In genomic region chr18:58785171-58785805, GRCh38 we compare ENCODE assay signal across 9 cellular contexts.
A peak's percentile ranks its signal among the peaks of the same experiment; 100 is the strongest.
DNase-seq lines count a peak whose midpoint lies in the region; ATAC-seq, FAIRE-seq and TF ChIP-seq lines count a peak whose summit lies in the region.
"Had no signal": no experiment of that assay in that cellular context is flagged by ENCODE, and none has a peak within 500 bp of the region (broad histone marks: within the 10 kb centered on the region; RNA-seq: fewer than 3 reads in every experiment).

No MANE protein-coding gene starts in this region.

- H3K4me1 ChIP-seq in duodenal mucosa (ENCODE audit: control insufficient read depth in 1 of 2, insufficient read depth in 2 of 2, low read length in 2 of 2) (peaks cover 5 to 14% of the 10 kb centered on the region in 2 donors), sigmoid colon (peaks cover 0 to 18% (median 16%) of the 10 kb centered on the region in 4 donors)

- H3K9me3 ChIP-seq in duodenal mucosa (ENCODE audit: control insufficient read depth in 1 of 2, low read length in 2 of 2) (no peaks in the 10 kb centered on the region), sigmoid colon (no peaks in the 10 kb centered on the region)

- H3K4me3 ChIP-seq in duodenal mucosa (ENCODE audit: low read depth in 1 of 2, low read length in 2 of 2) (no peak overlapping the region), sigmoid colon (no peak overlapping the region)

- H3K27me3 ChIP-seq in duodenal mucosa (ENCODE audit: control insufficient read depth in 1 of 2, insufficient read depth in 2 of 2, low read length in 2 of 2) (no peaks in the 10 kb centered on the region), sigmoid colon (no peaks in the 10 kb centered on the region)

- TF ChIP-seq EP300 in sigmoid colon (IDR thresholded peaks at IDR 0.05), result no peak

- H3K36me3 ChIP-seq in duodenal mucosa (ENCODE audit: control insufficient read depth in 1 of 2, insufficient read depth in 2 of 2, low read length in 2 of 2), result no peaks in the 10 kb centered on the region
- no peaks in the 10 kb centered on the region for H3K36me3 ChIP-seq in sigmoid colon

- intact Hi-C loops in sigmoid colon (cut with DNase I), result loop anchor here (10.0 kb wide), 1 partner anchor 180 kb away; no protein-coding TSS in a partner anchor

- WGBS in sigmoid colon, 2 donors, result 35 to 63% methylated on average over 13 of the region's 13 CpGs

- no peak for FAIRE-seq in frontal cortex (lab: Jason Lieb, UNC)
- FAIRE-seq: GM18507 had no signal

- TF ChIP-seq CTCF in omental fat pad (IDR thresholded peaks at IDR 0.05) (no peak), sigmoid colon (IDR thresholded peaks at IDR 0.05) (peak in 1 of 4 experiments; percentile 7)

- H3K27ac ChIP-seq in duodenal mucosa (ENCODE audit: low read depth, low read length), result peak overlapping the region; percentile 14
- peak overlapping the region in 1 of 4 donors; percentile 45 for H3K27ac ChIP-seq in sigmoid colon

- no peak for TF ChIP-seq POLR2A in sigmoid colon (IDR thresholded peaks at IDR 0.05)

- peak; percentile 39 for DNase-seq in COLO668 (lab: John Stamatoyannopoulos, UW; ENCODE audit: unreplicated experiment)
- DNase-seq in M059J (ENCODE audit: low read depth), result peak; percentile 99
- no peak for DNase-seq in omental fat pad (ENCODE audit: low spot score)
- DNase-seq in frontal cortex (ENCODE audit: low spot score in 2 of 2), result no peak
- DNase-seq in sigmoid colon, result no peak
- DNase-seq in superior temporal gyrus (ENCODE audit: extremely low spot score), result no peak
- no peak for DNase-seq in left lobe of liver (ENCODE audit: low spot score)

- no peak overlapping the region for H3K9ac ChIP-seq in duodenal mucosa (ENCODE audit: low read depth in 1 of 2, low read length in 2 of 2)

- peak; percentile 60 for ATAC-seq in omental fat pad (ENCODE audit: low FRiP score)
- no peak for ATAC-seq in left lobe of liver

Comparison
In these comparisons a context has a peak if more than half of its experiments do, and no peak if none do; other contexts are left out.
1. DNase-seq: peak in COLO668 (single experiment) and M059J (single experiment); none in omental fat pad (single experiment), frontal cortex (0 of 2), sigmoid colon (single experiment), superior temporal gyrus (single experiment) and left lobe of liver (single experiment).